In the genomic region with DNA sequence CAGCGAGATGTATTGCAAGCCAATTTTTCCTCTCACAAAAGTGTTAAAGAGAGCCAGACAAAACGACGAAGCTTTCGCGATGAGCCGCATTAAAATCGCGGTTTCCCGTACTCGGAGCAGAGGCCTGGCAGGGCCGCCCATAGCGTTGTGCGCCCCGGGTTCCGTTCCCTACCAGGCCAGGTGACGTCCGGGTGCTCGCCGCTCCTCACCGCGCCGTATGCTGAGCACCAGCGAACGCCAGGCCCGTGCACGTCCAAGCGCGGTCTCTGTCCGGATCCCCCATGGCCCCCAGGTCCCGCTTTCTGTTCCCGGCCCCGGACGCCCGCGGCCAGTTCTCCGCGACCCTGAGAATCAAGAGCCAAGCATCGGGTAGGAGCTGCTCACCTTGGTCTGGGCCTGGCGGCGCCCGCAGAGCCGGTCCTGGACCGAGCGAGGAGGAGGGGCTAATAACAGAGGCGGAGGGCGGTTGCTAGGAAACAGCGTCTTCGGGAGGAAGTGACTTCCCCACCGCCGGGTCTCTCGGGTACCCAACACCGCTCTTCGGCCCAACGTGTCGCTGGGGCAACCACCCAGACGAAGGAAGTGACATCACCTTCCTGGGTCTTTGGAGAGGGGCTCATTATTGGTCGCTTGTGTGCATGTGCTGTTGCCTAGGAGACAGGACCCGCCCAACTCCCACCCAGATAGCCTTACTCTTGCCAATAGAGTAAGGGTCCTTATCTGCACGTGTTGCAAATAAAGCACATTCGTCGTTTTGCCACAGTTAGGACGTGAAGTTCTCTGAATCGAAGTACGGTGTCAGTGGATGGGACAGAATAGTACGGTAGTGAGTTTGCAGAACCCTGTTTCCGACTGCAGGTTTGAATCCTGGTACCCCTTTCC, we compare ENCODE assay signal across 8 cellular contexts.
DNase-seq lines count a peak whose midpoint lies in the region; ATAC-seq and FAIRE-seq lines count a peak whose summit lies in the region.

Gene MAP9 (minus strand): TSS at position 579 of the 882 bp plus-strand sequence. CDS start 1,115 bp downstream, outside the sequence.

- DNase-seq in NCI-H345 treated with DMSO at 0.1 percent for 48 hours (lab: John Stamatoyannopoulos, UW; ENCODE audit: unreplicated experiment) (peak; percentile 89), medulla oblongata (ENCODE audit: extremely low spot score) (peak; percentile 97)
- DNase-seq in activated CD8-positive, alpha-beta memory T cell treated with anti-CD3 and anti-CD28 coated beads for 1 hour (ENCODE audit: extremely low read depth in 1 of 2, low read depth in 1 of 2), result peak; percentile 75 to 77
- DNase-seq in effector CD8-positive, alpha-beta T cell (lab: John Stamatoyannopoulos, UW), result peak; percentile 75
- peak; percentile 81 for DNase-seq in stimulated activated CD8-positive, alpha-beta memory T cell treated with anti-CD3 and anti-CD28 coated beads, Interleukin-12 subunit alpha, Interleukin-12 subunit beta, amount 100 ng/mL, for 1 hour (ENCODE audit: low read depth)

- FAIRE-seq in A204.1 (lab: Jason Lieb, UNC), result peak; percentile 32

- ATAC-seq in GM18868 (IDR thresholded peaks at IDR 0.05; ENCODE audit: unreplicated experiment) (peak; percentile 99), HG03097 (IDR thresholded peaks at IDR 0.05; ENCODE audit: low FRiP score, unreplicated experiment) (peak; percentile 99)

Comparison
In these comparisons a context has a peak if more than half of its experiments do, and no peak if none do; other contexts are left out.
1. Peak in every context shown above with its lines: DNase-seq and ATAC-seq.